In genomic region chr7:3367271-3367670, GRCh38 we compare ENCODE assay signal across 19 cellular contexts.
"Had no signal": no experiment of that assay in that cellular context is flagged by ENCODE, and none has a peak within 500 bp of the region (broad histone marks: within the 10 kb centered on the region; RNA-seq: fewer than 3 reads in every experiment).

No MANE protein-coding gene starts in this region.

- DNase-seq: activated CD4-positive, alpha-beta T cell treated with anti-CD3 and anti-CD28 coated beads for 48 hours; activated CD4-positive, alpha-beta T cell treated with anti-CD3 and anti-CD28 coated beads, Interleukin-2, amount 50 U/mL, for 4 hours; activated CD4-positive, CD25-positive, alpha-beta regulatory T cell treated with anti-CD3 and anti-CD28 coated beads, Interleukin-2, amount 50 U/mL, for 72 hours; activated CD8-positive, alpha-beta memory T cell treated with anti-CD3 and anti-CD28 coated beads, Interleukin-2, amount 50 U/mL, for 48 hours; activated CD8-positive, alpha-beta T cell treated with anti-CD3 and anti-CD28 coated beads, Interleukin-2, amount 10 ng/mL, durations not matched to agents 7 days and 5 days; activated T-cell treated with anti-CD3 and anti-CD28 coated beads, Interleukin-2, amount 50 U/mL, for 1 hour; aorta; MM.1S; NCI-H1105; NCI-H1436; NCI-H1694 treated with DMSO at 0.1 percent for 48 hours; NCI-H2081 treated with DMSO at 0.1 percent for 48 hours; NCI-H446; NCI-H524; PC-3; SIG-M5; T-helper 17 cell; T-helper 9 cell had no signal

- ATAC-seq: activated CD8-positive, alpha-beta T cell treated with anti-CD3 and anti-CD28 coated beads, Interleukin-2, amount 10 ng/mL, durations not matched to agents 7 days and 5 days; PC-3; T-helper 17 cell; WTC11 had no signal
